ENCODE assay signal across 1 cellular context in genomic region chr16:728131-728889, GRCh38.
TF ChIP-seq lines count a peak whose summit lies in the region.

No MANE protein-coding gene starts in this region.

TF ChIP-seq in H1, 55 proteins besides CTCF, POLR2A, EP300 and RAD21:
- TF ChIP-seq HDAC6 (IDR thresholded peaks at IDR 0.05; ENCODE audit: low read depth, low read length) (no peak), MAX (IDR thresholded peaks at IDR 0.05) (peak; percentile 91), GABPA (IDR thresholded peaks at IDR 0.05; ENCODE audit: borderline replicate concordance, insufficient read depth, low read length) (0 out of 2 replicates have a peak, but pooled peaks have one; percentile 2), USF2 (IDR thresholded peaks at IDR 0.05; ENCODE audit: low read length) (0 out of 2 replicates have a peak, but pooled peaks have one; percentile 8), KDM4A (IDR thresholded peaks at IDR 0.05; ENCODE audit: low read depth, low read length, severe bottlenecking) (peak; percentile 38), ZNF274 (IDR thresholded peaks at IDR 0.05; ENCODE audit: borderline replicate concordance, extremely low read depth, low read length) (no peak), CHD2 (IDR thresholded peaks at IDR 0.05; ENCODE audit: low read length) (no peak), TAF7 (optimal IDR thresholded peaks at IDR 0.05; ENCODE audit: borderline replicate concordance, low read depth, low read length) (peak; percentile 32), E2F6 (IDR thresholded peaks at IDR 0.05) (peak; percentile 50), CHD7 (IDR thresholded peaks at IDR 0.05; ENCODE audit: insufficient replicate concordance, low read length) (no peak), JUND (IDR thresholded peaks at IDR 0.05; ENCODE audit: low read length) (no peak), RNF2 (IDR thresholded peaks at IDR 0.05; ENCODE audit: borderline replicate concordance, low read depth, low read length, missing control alignments, poor library complexity, severe bottlenecking) (no peak), RBBP5 (IDR thresholded peaks at IDR 0.05; ENCODE audit: borderline replicate concordance, low read depth, low read length) (no peak), HDAC2 (IDR thresholded peaks at IDR 0.05; ENCODE audit: borderline replicate concordance in 1 of 2, low read depth in 2 of 2, low read length in 2 of 2) (no peak), KDM5A (IDR thresholded peaks at IDR 0.05; ENCODE audit: low read length) (no peak), TCF12 (IDR thresholded peaks at IDR 0.05; ENCODE audit: low read depth, low read length) (no peak)
